ENCODE assay signal across 8 cellular contexts in genomic region chr10:43348511-43349312, GRCh38. TPM values are rescaled to one million over a fixed set of nuclear protein-coding genes. Genes with fewer than 3 reads are reported as not detected.
DNase-seq lines count a peak whose midpoint lies in the region; ATAC-seq and TF ChIP-seq lines count a peak whose summit lies in the region.

No MANE protein-coding gene starts in this region.

- H3K4me2 ChIP-seq in BLaER1 = peak overlapping the region; percentile 10; the same call in 1 of the 2 replicates

- H3K4me1 ChIP-seq in BLaER1 (peaks cover 8% of the 10 kb centered on the region; the same call in 1 of the 2 replicates), colonic mucosa (no peaks in the 10 kb centered on the region)

- no peaks in the 10 kb centered on the region for H3K36me3 ChIP-seq in BLaER1
- no peaks in the 10 kb centered on the region for H3K36me3 ChIP-seq in colonic mucosa

- TF ChIP-seq CTCF in colonic mucosa (IDR thresholded peaks at IDR 0.05) = peak; percentile 91
- TF ChIP-seq CTCF in lower leg skin (IDR thresholded peaks at IDR 0.05) = peak in 1 of 3 donors; percentile 40

- H3K4me3 ChIP-seq in BLaER1 (no peak overlapping the region), colonic mucosa (no peak overlapping the region), lower leg skin (ENCODE audit: low read depth, poor library complexity, severe bottlenecking) (no peak overlapping the region)

- no peaks in the 10 kb centered on the region for H4K20me1 ChIP-seq in BLaER1

- H3K9me3 ChIP-seq in BLaER1 = no peaks in the 10 kb centered on the region
- H3K9me3 ChIP-seq in colonic mucosa = no peaks in the 10 kb centered on the region

- no peak for TF ChIP-seq POLR2A in lower leg skin (IDR thresholded peaks at IDR 0.05)

- H3K27me3 ChIP-seq in BLaER1 (no peaks in the 10 kb centered on the region; the same call in 1 of the 2 replicates), colonic mucosa (no peaks in the 10 kb centered on the region)

- peak; percentile 100 for ATAC-seq in GM19043 (IDR thresholded peaks at IDR 0.05; ENCODE audit: low read depth, unreplicated experiment)
- ATAC-seq in HG03196 (IDR thresholded peaks at IDR 0.05; ENCODE audit: unreplicated experiment) = peak; percentile 99

- 52 to 56% methylated on average over 13 of the region's 13 CpGs for WGBS in lower leg skin, 2 donors

- H3K9ac ChIP-seq in BLaER1 (no peak overlapping the region), colonic mucosa (ENCODE audit: low read depth in 2 of 2, low read length in 2 of 2) (no peak overlapping the region)

- intact Hi-C loops in colonic mucosa (cut with DNase I) = loop anchor here (2.0 kb wide), 1 partner anchor 54 kb away; no protein-coding TSS in a partner anchor
- intact Hi-C loops in lower leg skin (cut with DNase I; ENCODE audit: low total_unique reads) = loop anchor here (10.0 kb wide), 1 partner anchor 54 kb away; no protein-coding TSS in a partner anchor

- no peak overlapping the region for H3K27ac ChIP-seq in BLaER1
- no peak overlapping the region for H3K27ac ChIP-seq in colonic mucosa

- peak; percentile 24 to 66 for DNase-seq in NCI-H446 (lab: John Stamatoyannopoulos, UW)
- DNase-seq in activated CD4-positive, alpha-beta T cell treated with anti-CD3 and anti-CD28 coated beads for 48 hours = peak; percentile 91
- DNase-seq in colonic mucosa = peak; percentile 91
- peak; percentile 81 to 97 for DNase-seq in lower leg skin (ENCODE audit: low spot score in 2 of 2)
- peak; percentile 81 for DNase-seq in stimulated activated CD8-positive, alpha-beta memory T cell treated with anti-CD3 and anti-CD28 coated beads, Interleukin-12 subunit alpha, Interleukin-12 subunit beta, amount 100 ng/mL, for 1 hour (ENCODE audit: low read depth)

RNA-seq across cellular contexts. Expression of gene FXYD4, which starts 22.7 kb away (rescaled TPM):
- total RNA-seq in colonic mucosa = under 1 TPM in 1 of 2 donors, not detected in 1; 0.98 TPM
- total RNA-seq in lower leg skin = not detected
